ENCODE assay signal across 1 cellular context in the genomic region with DNA sequence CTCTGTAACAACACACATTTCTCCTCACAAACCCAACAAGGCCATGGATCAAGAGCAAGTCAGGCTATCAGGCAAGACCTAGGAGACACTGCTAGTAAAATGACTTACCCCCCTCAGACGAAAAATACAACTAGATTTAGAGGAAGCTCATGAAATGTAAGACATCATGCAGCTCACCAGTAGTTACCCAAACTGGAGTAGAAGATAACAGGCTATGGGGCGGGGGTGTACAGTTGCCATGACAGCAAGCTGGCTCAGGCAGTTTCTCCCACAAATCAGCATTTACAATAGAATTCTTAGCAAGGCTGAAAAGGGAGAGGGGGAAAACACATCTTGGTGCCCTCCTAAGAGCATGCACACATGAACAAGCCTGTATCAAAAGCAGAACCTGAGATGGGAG.
TF ChIP-seq lines count a peak whose summit lies in the region.

No MANE protein-coding gene starts in this region.

TF ChIP-seq in H1, 55 proteins besides CTCF, POLR2A, EP300 and RAD21:
- TF ChIP-seq CBX5 (IDR thresholded peaks at IDR 0.05; ENCODE audit: low read depth, low read length): no peak
- no peak for TF ChIP-seq HDAC2 (IDR thresholded peaks at IDR 0.05; ENCODE audit: borderline replicate concordance in 1 of 2, low read depth in 2 of 2, low read length in 2 of 2)
- TF ChIP-seq SRF (IDR thresholded peaks at IDR 0.05; ENCODE audit: low read depth, low read length): no peak
- no peak for TF ChIP-seq SIN3A (conservative IDR thresholded peaks at IDR 0.05 in 1 of 2, IDR thresholded peaks at IDR 0.05 in 1 of 2; ENCODE audit: low read depth in 1 of 2, low read length in 2 of 2)
- no peak for TF ChIP-seq CREB1 (IDR thresholded peaks at IDR 0.05)
- TF ChIP-seq POLR2AphosphoS5 (IDR thresholded peaks at IDR 0.05; ENCODE audit: low read depth, low read length): no peak
- no peak for TF ChIP-seq CTBP2 (IDR thresholded peaks at IDR 0.05; ENCODE audit: borderline replicate concordance, insufficient read depth, insufficient read length, low read length)
- TF ChIP-seq RFX5 (IDR thresholded peaks at IDR 0.05; ENCODE audit: borderline replicate concordance, low read depth, low read length): no peak
- no peak for TF ChIP-seq KDM4A (IDR thresholded peaks at IDR 0.05; ENCODE audit: low read depth, low read length, severe bottlenecking)
- TF ChIP-seq, protein P1, sequence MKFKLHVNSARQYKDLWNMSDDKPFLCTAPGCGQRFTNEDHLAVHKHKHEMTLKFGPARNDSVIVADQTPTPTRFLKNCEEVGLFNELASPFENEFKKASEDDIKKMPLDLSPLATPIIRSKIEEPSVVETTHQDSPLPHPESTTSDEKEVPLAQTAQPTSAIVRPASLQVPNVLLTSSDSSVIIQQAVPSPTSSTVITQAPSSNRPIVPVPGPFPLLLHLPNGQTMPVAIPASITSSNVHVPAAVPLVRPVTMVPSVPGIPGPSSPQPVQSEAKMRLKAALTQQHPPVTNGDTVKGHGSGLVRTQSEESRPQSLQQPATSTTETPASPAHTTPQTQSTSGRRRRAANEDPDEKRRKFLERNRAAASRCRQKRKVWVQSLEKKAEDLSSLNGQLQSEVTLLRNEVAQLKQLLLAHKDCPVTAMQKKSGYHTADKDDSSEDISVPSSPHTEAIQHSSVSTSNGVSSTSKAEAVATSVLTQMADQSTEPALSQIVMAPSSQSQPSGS (IDR thresholded peaks at IDR 0.05; ENCODE audit: low read length): no peak
- TF ChIP-seq YY1 (IDR thresholded peaks at IDR 0.05; ENCODE audit: low read depth, low read length): no peak
- TF ChIP-seq SAP30 (IDR thresholded peaks at IDR 0.05; ENCODE audit: insufficient read depth, insufficient replicate concordance, low read length): no peak
- TF ChIP-seq PHF8 (conservative IDR thresholded peaks at IDR 0.05; ENCODE audit: low read depth, low read length): no peak
- no peak for TF ChIP-seq TBP (IDR thresholded peaks at IDR 0.05; ENCODE audit: low read depth, low read length)
- no peak for TF ChIP-seq RXRA (IDR thresholded peaks at IDR 0.05; ENCODE audit: insufficient read depth, low read depth, low read length)
- TF ChIP-seq, protein P2, sequence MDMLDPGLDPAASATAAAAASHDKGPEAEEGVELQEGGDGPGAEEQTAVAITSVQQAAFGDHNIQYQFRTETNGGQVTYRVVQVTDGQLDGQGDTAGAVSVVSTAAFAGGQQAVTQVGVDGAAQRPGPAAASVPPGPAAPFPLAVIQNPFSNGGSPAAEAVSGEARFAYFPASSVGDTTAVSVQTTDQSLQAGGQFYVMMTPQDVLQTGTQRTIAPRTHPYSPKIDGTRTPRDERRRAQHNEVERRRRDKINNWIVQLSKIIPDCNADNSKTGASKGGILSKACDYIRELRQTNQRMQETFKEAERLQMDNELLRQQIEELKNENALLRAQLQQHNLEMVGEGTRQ (IDR thresholded peaks at IDR 0.05; ENCODE audit: low read length): no peak
TF ChIP-seq in H1: peak in this region for 0.
